Comparison of ENCODE assay signal across 8 cellular contexts in genomic region chr7:98280791-98281756, GRCh38. TPM values are rescaled to one million over a fixed set of nuclear protein-coding genes. Genes with fewer than 3 reads are reported as not detected.
DNase-seq lines count a peak whose midpoint lies in the region; ATAC-seq and TF ChIP-seq lines count a peak whose summit lies in the region.

Gene BRI3, plus strand, starts transcription at chr7:98281686. Its CDS starts 110 bp downstream, at chr7:98281796.

- peak within 1 kb of the TSS; percentile 76 for H3K27ac Mint-ChIP-seq in activated CD4-positive, alpha-beta T cell treated with anti-CD3 and anti-CD28 coated beads for 36 hours

- peak within 1 kb of the TSS; percentile 92 for H3K27ac ChIP-seq in layer of hippocampus (ENCODE audit: low read depth, low read length)

- H3K4me3 ChIP-seq in choroid plexus epithelial cell (ENCODE audit: low read depth, low read length), result peak within 1 kb of the TSS; percentile 86

- peak; percentile 87 for ATAC-seq in GM18909 (IDR thresholded peaks at IDR 0.05; ENCODE audit: poor library complexity, unreplicated experiment)
- peak; percentile 69 for ATAC-seq in HG03159 (IDR thresholded peaks at IDR 0.05; ENCODE audit: unreplicated experiment)
- ATAC-seq in activated CD4-positive, alpha-beta T cell treated with anti-CD3 and anti-CD28 coated beads for 36 hours, result peak; percentile 85

- H3K4me1 Mint-ChIP-seq in activated CD4-positive, alpha-beta T cell treated with anti-CD3 and anti-CD28 coated beads for 36 hours, result peaks cover 27% of the 10 kb centered on the region

- H3K9me3 Mint-ChIP-seq in activated CD4-positive, alpha-beta T cell treated with anti-CD3 and anti-CD28 coated beads for 36 hours (ENCODE audit: low read depth), result no peaks in the 10 kb centered on the region

- no peaks in the 10 kb centered on the region for H3K27me3 ChIP-seq in layer of hippocampus (ENCODE audit: control insufficient read depth, insufficient read depth, low read length)

- POLR2A ChIA-PET in activated CD4-positive, alpha-beta T cell treated with anti-CD3 and anti-CD28 coated beads for 36 hours (lab: Charles Lee), result interaction anchor here (0.8 to 1.2 kb wide), 2 partner anchors 30 to 173 kb away, joined by 3 to 5 read pairs; no protein-coding TSS in a partner anchor

- H3K27me3 Mint-ChIP-seq in activated CD4-positive, alpha-beta T cell treated with anti-CD3 and anti-CD28 coated beads for 36 hours, result no peaks in the 10 kb centered on the region

- intact Hi-C loops in activated CD4-positive, alpha-beta T cell treated with anti-CD3 and anti-CD28 coated beads for 36 hours (cut with DNase I, micrococcal nuclease), result loop anchor here (1.0 to 10.0 kb wide), 12 partner anchors 29 to 1164 kb away; partner anchors contain the start of genes BAIAP2L1 (in 2 of the 2), TECPR1 (in 2 of the 2), ASNS (in 1 of the 2) and LMTK2 (in 1 of the 2)

- DNase-seq in AG08396 (ENCODE audit: low spot score) (peak; percentile 97), NCI-H460 (ENCODE audit: extremely low read depth, low read depth) (peak; percentile 86), choroid plexus epithelial cell (ENCODE audit: low read depth) (peak; percentile 89)
- DNase-seq in activated CD4-positive, alpha-beta T cell treated with anti-CD3 and anti-CD28 coated beads for 36 hours, result peak; percentile 97
- peak; percentile 91 to 97 for DNase-seq in stimulated activated CD4-positive, alpha-beta T cell treated with anti-CD3 and anti-CD28 coated beads, Interleukin-1b, Interleukin-23, amount 100 ng/mL, for 4 hours (ENCODE audit: low read depth in 2 of 2)

- no peak for TF ChIP-seq CTCF in choroid plexus epithelial cell (conservative IDR thresholded peaks at IDR 0.05; ENCODE audit: low read depth, low read length)

- H3K36me3 Mint-ChIP-seq in activated CD4-positive, alpha-beta T cell treated with anti-CD3 and anti-CD28 coated beads for 36 hours (ENCODE audit: low read depth), result peaks cover 6% of the 10 kb centered on the region

- H3K4me3 Mint-ChIP-seq in activated CD4-positive, alpha-beta T cell treated with anti-CD3 and anti-CD28 coated beads for 36 hours, result peak within 1 kb of the TSS; percentile 78

- CTCF ChIA-PET in activated CD4-positive, alpha-beta T cell treated with anti-CD3 and anti-CD28 coated beads for 36 hours (lab: Charles Lee), result interaction anchor here (1.1 kb wide), 1 partner anchor 122 kb away, joined by 5 read pairs; no protein-coding TSS in a partner anchor

RNA-seq across cellular contexts. Expression of gene BRI3, which starts in this region (rescaled TPM):
- total RNA-seq in NCI-H460 (2014; rRNA removed; shearing (Covaris generic)), result 82.3 and 84.1 TPM in 2 replicates
- 13.8 and 42.3 TPM in 2 replicates for polyA plus RNA-seq in NCI-H460 (2014; cell fraction: nucleus; rRNA removed)
- total RNA-seq in activated CD4-positive, alpha-beta T cell treated with anti-CD3 and anti-CD28 coated beads for 36 hours, result 10 to 100 TPM; 45.1 to 47.6 TPM

Comparison
In these comparisons a context has a peak if more than half of its experiments do, and no peak if none do; other contexts are left out.
1. Peak in every context shown above with its lines: DNase-seq, ATAC-seq, H3K4me3 ChIP-seq and H3K27ac ChIP-seq.